ENCODE assay signal across 8 cellular contexts in the genomic region with DNA sequence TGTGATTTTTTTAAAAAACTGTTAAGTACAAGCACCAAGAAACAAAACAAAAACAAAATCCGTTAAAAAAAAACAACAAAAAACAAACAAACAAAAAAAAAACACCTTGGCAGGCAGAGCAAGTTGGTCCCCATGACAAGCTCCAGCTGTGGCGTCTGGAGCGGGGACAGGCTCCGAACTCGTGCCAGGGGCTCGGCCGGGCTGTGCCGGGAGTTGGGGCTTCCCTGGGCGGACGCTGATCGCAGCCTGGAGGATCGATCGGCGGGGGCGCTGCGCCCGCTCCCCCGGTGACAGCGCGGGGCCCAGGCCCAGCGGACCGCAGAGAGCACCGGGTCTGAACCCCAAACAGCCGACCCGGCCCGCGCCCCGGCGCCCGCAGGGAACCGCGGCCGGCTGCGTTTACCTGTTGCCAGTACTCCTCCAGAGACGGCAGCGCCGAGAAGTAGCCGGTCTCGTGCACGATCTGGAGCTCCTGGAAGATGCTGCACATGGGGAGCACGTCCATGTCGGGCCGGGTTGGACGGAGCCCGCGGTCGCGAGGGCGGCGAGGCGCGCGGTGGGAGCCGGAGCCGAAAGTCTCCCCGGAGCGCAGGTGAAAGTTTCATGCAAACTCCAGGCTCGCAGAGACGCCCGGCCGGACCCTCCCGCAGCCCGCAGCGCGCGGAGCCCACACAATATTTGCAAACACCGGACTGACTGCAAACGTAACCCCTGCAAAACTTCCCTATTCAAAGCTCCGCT. TPM values are rescaled to one million over a fixed set of nuclear protein-coding genes. Genes with fewer than 3 reads are reported as not detected.
DNase-seq lines count a peak whose midpoint lies in the region; ATAC-seq and TF ChIP-seq lines count a peak whose summit lies in the region.

A gene (minus strand): TSS at position 700 of the 741 bp plus-strand sequence. CDS start 195 bp downstream, at position 505.

- H3K9ac ChIP-seq in adipocyte (ENCODE audit: low read length), result peak within 1 kb of the TSS; percentile 100

- H3K27me3 ChIP-seq in adipocyte (replicated peaks; ENCODE audit: control insufficient read depth, insufficient read depth, low read length) (no peaks in the 10 kb centered on the region), left ventricle myocardium inferior (ENCODE audit: low read depth) (no peaks in the 10 kb centered on the region)

- peak within 1 kb of the TSS; percentile 99 for H3K27ac ChIP-seq in left ventricle myocardium inferior (replicated peaks)

- peak within 1 kb of the TSS; percentile 99 for H3K27ac Mint-ChIP-seq in progenitor cell of endocrine pancreas

- H3K4me3 Mint-ChIP-seq in progenitor cell of endocrine pancreas (ENCODE audit: low read depth), result peak within 1 kb of the TSS; percentile 91

- peaks cover 29% of the 10 kb centered on the region for H3K4me1 ChIP-seq in adipocyte (ENCODE audit: control insufficient read depth, insufficient read depth, low read length)
- H3K4me1 ChIP-seq in left ventricle myocardium inferior, result peaks cover 65% of the 10 kb centered on the region

- peaks cover 2% of the 10 kb centered on the region for H3K9me3 Mint-ChIP-seq in progenitor cell of endocrine pancreas (ENCODE audit: low read depth)

- peak within 1 kb of the TSS; percentile 96 for H3K4me3 ChIP-seq in adipocyte (ENCODE audit: low read length)
- H3K4me3 ChIP-seq in left ventricle myocardium inferior, result peak within 1 kb of the TSS; percentile 87

- no peaks in the 10 kb centered on the region for H3K27me3 Mint-ChIP-seq in progenitor cell of endocrine pancreas

- H3K36me3 ChIP-seq in adipocyte (ENCODE audit: control insufficient read depth, insufficient read depth, low read length, severe bottlenecking) (peaks cover 23% of the 10 kb centered on the region), left ventricle myocardium inferior (peaks cover 23% of the 10 kb centered on the region)

- TF ChIP-seq CTCF in left ventricle myocardium inferior (IDR thresholded peaks at IDR 0.05; ENCODE audit: borderline replicate concordance) (peak; percentile 8), progenitor cell of endocrine pancreas (IDR thresholded peaks at IDR 0.05; ENCODE audit: unreplicated experiment) (no peak)

- ATAC-seq in GM21447 (IDR thresholded peaks at IDR 0.05; ENCODE audit: unreplicated experiment), result peak; percentile 1

- H3K36me3 Mint-ChIP-seq in progenitor cell of endocrine pancreas (ENCODE audit: insufficient read depth), result peaks cover 24% of the 10 kb centered on the region

- intact Hi-C loops in left ventricle myocardium inferior (cut with micrococcal nuclease), result no loop called here

- DNase-seq in EH (ENCODE audit: low read depth) (peak; percentile 49), LHCN-M2 (ENCODE audit: low read depth) (no peak), adipocyte (ENCODE audit: low read depth) (peak; percentile 67), left ventricle myocardium inferior (peak; percentile 63), progenitor cell of endocrine pancreas (ENCODE audit: low spot score, unreplicated experiment) (peak; percentile 42), NCI-H2107 treated with DMSO at 0.1 percent for 48 hours (lab: John Stamatoyannopoulos, UW; ENCODE audit: unreplicated experiment) (no peak), inferior parietal cortex (ENCODE audit: extremely low spot score) (no peak)

- H3K9me3 ChIP-seq in adipocyte (ENCODE audit: control insufficient read depth, low read length), result no peaks in the 10 kb centered on the region
- peaks cover 12% of the 10 kb centered on the region for H3K9me3 ChIP-seq in left ventricle myocardium inferior (replicated peaks)

- H3K4me1 Mint-ChIP-seq in progenitor cell of endocrine pancreas (ENCODE audit: low read depth), result peaks cover 36% of the 10 kb centered on the region

RNA-seq across cellular contexts. Expression of the gene that starts here (rescaled TPM):
- total RNA-seq in LHCN-M2 (2014; rRNA removed) (30.7 and 35.9 TPM in 2 replicates), left ventricle myocardium inferior (43.8 TPM), progenitor cell of endocrine pancreas (95.5 and 109 TPM in 2 replicates)
- polyA plus RNA-seq in LHCN-M2 (2012), result 48.4 TPM

Comparison
In these comparisons a context has a peak if more than half of its experiments do, and no peak if none do; other contexts are left out.
1. DNase-seq: peak in EH (single experiment), adipocyte (single experiment), left ventricle myocardium inferior (single experiment) and progenitor cell of endocrine pancreas (single experiment); none in LHCN-M2 (single experiment), NCI-H2107 treated with DMSO at 0.1 percent for 48 hours (single experiment) and inferior parietal cortex (single experiment).